ENCODE assay signal across 8 cellular contexts in genomic region chr3:196609343-196609775, GRCh38. TPM values are rescaled to one million over a fixed set of nuclear protein-coding genes. Genes with fewer than 3 reads are reported as not detected.
DNase-seq lines count a peak whose midpoint lies in the region; ATAC-seq, FAIRE-seq and TF ChIP-seq lines count a peak whose summit lies in the region.

No MANE protein-coding gene starts in this region.

- DNase-seq in A549 (ENCODE audit: low read depth in 1 of 2, low spot score in 1 of 2) (peak; percentile 79 to 80), NCI-H524 (lab: John Stamatoyannopoulos, UW) (peak; percentile 79 to 88), kidney glomerular epithelial cell (lab: John Stamatoyannopoulos, UW) (peak; percentile 16)
- peak; percentile 95 to 96 for DNase-seq in activated CD4-positive, alpha-beta T cell treated with anti-CD3 and anti-CD28 coated beads for 24 hours (ENCODE audit: low read depth in 2 of 2)
- peak; percentile 82 for DNase-seq in central memory CD4-positive, alpha-beta T cell
- DNase-seq in stimulated activated CD4-positive, alpha-beta T cell treated with anti-CD3 and anti-CD28 coated beads, Interleukin-2, amount 100 ng/mL, for 48 hours = peak; percentile 97 to 98

- peak; percentile 93 to 95 for TF ChIP-seq RAD21 in A549 (conservative IDR thresholded peaks at IDR 0.05 in 1 of 2, IDR thresholded peaks at IDR 0.05 in 1 of 2)

- WGBS in A549 (ENCODE audit: missing lambda C conversion rate) = 25% methylated on average over 5 of the region's 5 CpGs

- CTCF ChIA-PET in A549 (lab: Yijun Ruan, JAX) = interaction anchor here (0.6 to 5.5 kb wide), 33 partner anchors 9 to 623 kb away, joined by 3 to 59 read pairs (median 4); partner anchors contain the start of genes FBXO45, NCBP2 and WDR53

- H3K27ac ChIP-seq in A549 = peak overlapping the region; percentile 31 to 36; a peak in 3 of 6 replicates

- no peak overlapping the region for H3K4me3 ChIP-seq in A549

- peak overlapping the region; percentile 45 for H3K4me2 ChIP-seq in A549

- peak; percentile 100 for ATAC-seq in A549
- ATAC-seq in GM18519 (IDR thresholded peaks at IDR 0.05; ENCODE audit: low FRiP score, unreplicated experiment) = peak; percentile 62
- ATAC-seq in HG03432 (IDR thresholded peaks at IDR 0.05; ENCODE audit: unreplicated experiment) = peak; percentile 83

- POLR2A ChIA-PET in A549 (lab: Yijun Ruan, JAX) = interaction anchor here (0.6 to 1.2 kb wide), 4 partner anchors 76 to 333 kb away, joined by 3 to 6 read pairs (median 4); partner anchors contain the start of genes NCBP2 and SENP5

- no peaks in the 10 kb centered on the region for H3K9me3 ChIP-seq in A549

- no peak for TF ChIP-seq EP300 in A549 (IDR thresholded peaks at IDR 0.05)

- peaks cover 4% of the 10 kb centered on the region; the same call in 1 of the 3 replicates for H3K4me1 ChIP-seq in A549

- no peak for FAIRE-seq in A549 (lab: Jason Lieb, UNC)

- no peak for TF ChIP-seq POLR2A in A549 (IDR thresholded peaks at IDR 0.05; ENCODE audit: low read length)

- TF ChIP-seq CTCF in A549 (IDR thresholded peaks at IDR 0.05) = peak; percentile 80

TF ChIP-seq in A549, 52 proteins besides CTCF, POLR2A, EP300 and RAD21:
- TF ChIP-seq SMC3 (IDR thresholded peaks at IDR 0.05) = peak; percentile 95
- no peak for TF ChIP-seq EHF (CRISPR knock-in tag; IDR thresholded peaks at IDR 0.05)
- TF ChIP-seq MAZ (IDR thresholded peaks at IDR 0.05; ENCODE audit: borderline replicate concordance, low read depth, low read length) = 0 out of 2 replicates have a peak, but pooled peaks have one; percentile 49

RNA-seq across cellular contexts. Expression of gene NRROS, which starts 30.1 kb away (rescaled TPM):
- not detected in 2 replicates for polyA plus RNA-seq in A549 (2011; rRNA removed)
- 0.03 TPM in 1 of 2 replicates, not detected in the other for polyA plus RNA-seq in A549 (2012; cell fraction: cytosol; rRNA removed)
- not detected in 2 replicates for polyA plus RNA-seq in A549 (2012; cell fraction: nucleus; rRNA removed)
- polyA plus RNA-seq in A549 (2017; fragmentation: RNase III; extraction: RNeasy Plus Mini Kit Qiagen cat#74134 plus additional on column Dnase treatment) = not detected in 3 replicates
- polyA minus RNA-seq in A549 (2011; rRNA and poly(A)+ RNA removed) = not detected in 2 replicates

RNA-seq across cellular contexts. Expression of gene FBXO45, which starts 40.9 kb away (rescaled TPM):
- polyA plus RNA-seq in A549 (2011; rRNA removed) (12.8 and 19.4 TPM in 2 replicates), A549 (2017; fragmentation: RNase III; extraction: RNeasy Plus Mini Kit Qiagen cat#74134 plus additional on column Dnase treatment) (6.6 to 7.4 TPM (median 6.8 TPM) in 3 replicates)
- polyA plus RNA-seq in A549 (2012; cell fraction: cytosol; rRNA removed) = 2.8 and 3.1 TPM in 2 replicates
- polyA plus RNA-seq in A549 (2012; cell fraction: nucleus; rRNA removed) = 0.91 and 1.2 TPM in 2 replicates
- polyA minus RNA-seq in A549 (2011; rRNA and poly(A)+ RNA removed) = 4.2 and 4.5 TPM in 2 replicates

RNA-seq across cellular contexts. Expression of gene WDR53, which starts 41.0 kb away (rescaled TPM):
- 8.4 and 10.8 TPM in 2 replicates for polyA plus RNA-seq in A549 (2011; rRNA removed)
- polyA plus RNA-seq in A549 (2012; cell fraction: cytosol; rRNA removed) = 4.9 and 5.3 TPM in 2 replicates
- 1.9 and 2.5 TPM in 2 replicates for polyA plus RNA-seq in A549 (2012; cell fraction: nucleus; rRNA removed)
- 11.6 to 12.0 TPM (median 11.8 TPM) in 3 replicates for polyA plus RNA-seq in A549 (2017; fragmentation: RNase III; extraction: RNeasy Plus Mini Kit Qiagen cat#74134 plus additional on column Dnase treatment)
- polyA minus RNA-seq in A549 (2011; rRNA and poly(A)+ RNA removed) = 3.2 and 6.3 TPM in 2 replicates

Comparison
In these comparisons a context has a peak if more than half of its experiments do, and no peak if none do; other contexts are left out.
1. DNase-seq: peak in every context shown above with its lines; median percentile 98 in stimulated activated CD4-positive, alpha-beta T cell treated with anti-CD3 and anti-CD28 coated beads, Interleukin-2, amount 100 ng/mL, for 48 hours; 96 in activated CD4-positive, alpha-beta T cell treated with anti-CD3 and anti-CD28 coated beads for 24 hours; 84 in NCI-H524; 82 in central memory CD4-positive, alpha-beta T cell; 80 in A549; 16 in kidney glomerular epithelial cell.